24 cellular contexts compared by ENCODE assay signal in the genomic region with DNA sequence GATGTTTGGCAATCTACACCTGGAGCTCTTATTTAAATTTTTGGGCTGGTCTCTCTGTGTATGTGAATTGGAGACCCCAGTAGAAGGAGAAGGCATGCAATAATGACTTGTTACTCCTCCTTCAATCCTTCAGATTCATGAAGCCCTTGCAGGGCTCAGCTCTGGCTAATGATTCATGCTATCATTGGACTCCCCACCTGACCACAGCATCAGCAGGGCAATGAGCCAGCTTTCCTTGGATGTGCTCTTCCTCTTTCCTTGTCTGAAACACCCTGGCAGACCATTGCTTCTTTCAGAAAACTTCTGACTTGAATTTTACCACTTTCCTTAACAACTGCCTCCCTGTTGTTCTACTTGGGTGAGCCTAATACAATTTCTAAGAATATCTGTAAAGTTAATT.
DNase-seq lines count a peak whose midpoint lies in the region; TF ChIP-seq lines count a peak whose summit lies in the region.
"Had no signal": no experiment of that assay in that cellular context is flagged by ENCODE, and none has a peak within 500 bp of the region (broad histone marks: within the 10 kb centered on the region; RNA-seq: fewer than 3 reads in every experiment).

No MANE protein-coding gene starts in this region.

- TF ChIP-seq CTCF in WERI-Rb-1 (IDR thresholded peaks at IDR 0.05; ENCODE audit: low read depth, low read length): no peak

- DNase-seq in Daoy (ENCODE audit: low read depth) (peak; percentile 9), NCI-H510A (lab: John Stamatoyannopoulos, UW) (peak; percentile 13), astrocyte of the hippocampus (ENCODE audit: low read depth, low spot score) (peak; percentile 29), mucosa of gallbladder (ENCODE audit: low spot score) (peak; percentile 56), WERI-Rb-1 (no peak), NCI-H2227 treated with DMSO at 0.1 percent for 48 hours (lab: John Stamatoyannopoulos, UW) (no peak), EL (no peak)
- DNase-seq: activated CD4-positive, alpha-beta T cell treated with anti-CD3 and anti-CD28 coated beads for 36 hours; activated T-cell treated with anti-CD3 and anti-CD28 coated beads for 4 hours; head of caudate nucleus; kidney glomerular epithelial cell; mucosa of descending colon; NCI-H1694; NCI-H526 treated with DMSO at 0.1 percent for 48 hours; nephron progenitor cell; RPMI8226; stimulated activated CD4-positive, alpha-beta T cell treated with anti-CD3 and anti-CD28 coated beads, Interleukin-4, amount 100 ng/mL, for 24 hours; substantia nigra had no signal

- no peaks in the 10 kb centered on the region for H3K9me3 ChIP-seq in WERI-Rb-1 (ENCODE audit: severe bottlenecking)
- H3K9me3 ChIP-seq: ascending aorta, right lobe of liver had no signal

- H3K27ac ChIP-seq in WERI-Rb-1: no peak overlapping the region
- H3K27ac ChIP-seq: ascending aorta, parathyroid adenoma, right lobe of liver had no signal

- no peak overlapping the region for H3K4me3 ChIP-seq in WERI-Rb-1 (ENCODE audit: low read depth, low read length)
- H3K4me3 ChIP-seq: ascending aorta, GM12878, GM23338, lung, mucosa of descending colon, right lobe of liver had no signal

- no peaks in the 10 kb centered on the region for H3K36me3 ChIP-seq in WERI-Rb-1
- H3K36me3 ChIP-seq: ascending aorta, right lobe of liver had no signal

- no peaks in the 10 kb centered on the region for H3K27me3 ChIP-seq in WERI-Rb-1 (ENCODE audit: insufficient read depth, low read depth, severe bottlenecking)
- H3K27me3 ChIP-seq: ascending aorta, right lobe of liver had no signal

Comparison
In these comparisons a context has a peak if more than half of its experiments do, and no peak if none do; other contexts are left out.
1. DNase-seq: peak in Daoy (single experiment), NCI-H510A (single experiment), astrocyte of the hippocampus (single experiment) and mucosa of gallbladder (single experiment); none in WERI-Rb-1 (single experiment), NCI-H2227 treated with DMSO at 0.1 percent for 48 hours (single experiment) and EL (single experiment).